In the genomic region with DNA sequence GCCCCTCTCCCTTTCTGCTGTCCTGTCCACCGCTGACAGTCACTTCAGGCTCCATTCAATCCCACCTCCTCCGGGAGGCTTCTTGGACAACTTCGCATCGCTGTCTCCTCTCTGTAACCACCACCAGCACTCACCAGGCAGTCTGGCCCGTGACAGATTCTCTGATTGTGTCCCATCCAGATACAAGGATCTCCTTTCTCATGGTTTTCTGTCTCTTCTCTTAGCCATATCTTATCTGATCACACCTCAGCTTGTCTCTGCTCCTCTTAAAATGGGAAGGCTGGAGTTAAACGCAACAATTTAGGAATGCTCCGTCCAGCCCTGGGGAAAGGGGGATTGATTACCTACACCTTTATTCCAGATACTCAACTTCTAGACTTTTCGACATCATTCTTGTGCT, we compare ENCODE assay signal across 17 cellular contexts. TPM values are rescaled to one million over a fixed set of nuclear protein-coding genes. Genes with fewer than 3 reads are reported as not detected.
"Had no signal": no experiment of that assay in that cellular context is flagged by ENCODE, and none has a peak within 500 bp of the region (broad histone marks: within the 10 kb centered on the region; RNA-seq: fewer than 3 reads in every experiment).

No MANE protein-coding gene starts in this region.

- H3K4me3 Mint-ChIP-seq: activated B cell treated with CpG ODN at 0.5 μM for 24 hours; activated CD4-positive, alpha-beta memory T cell treated with anti-CD3 and anti-CD28 coated beads, Interleukin-2, amount 10 ng/mL, durations not matched to agents 7 days and 5 days; activated CD8-positive, alpha-beta memory T cell treated with anti-CD3 and anti-CD28 coated beads, Interleukin-2, amount 10 ng/mL, durations not matched to agents 7 days and 5 days; activated naive CD8-positive, alpha-beta T cell treated with anti-CD3 and anti-CD28 coated beads for 36 hours; stimulated activated memory B cell treated with anti-CD40 and anti-IgM and Interleukin-4, amounts not matched to agents 10 μg/mL and 1 μg/mL and 100 μg/mL, for 72 hours; T-cell had no signal

- H3K27ac ChIP-seq: psoas muscle, uterus had no signal

- H3K4me1 ChIP-seq: psoas muscle, uterus had no signal

- H3K27ac Mint-ChIP-seq: activated B cell treated with CpG ODN at 0.5 μM for 24 hours; activated CD4-positive, alpha-beta memory T cell treated with anti-CD3 and anti-CD28 coated beads, Interleukin-2, amount 10 ng/mL, durations not matched to agents 7 days and 5 days; activated CD8-positive, alpha-beta memory T cell treated with anti-CD3 and anti-CD28 coated beads, Interleukin-2, amount 10 ng/mL, durations not matched to agents 7 days and 5 days; activated naive CD8-positive, alpha-beta T cell treated with anti-CD3 and anti-CD28 coated beads for 36 hours; stimulated activated memory B cell treated with anti-CD40 and anti-IgM and Interleukin-4, amounts not matched to agents 10 μg/mL and 1 μg/mL and 100 μg/mL, for 72 hours; T-cell had no signal

- DNase-seq: activated B cell treated with CpG ODN at 0.5 μM for 24 hours; activated CD4-positive, alpha-beta memory T cell treated with anti-CD3 and anti-CD28 coated beads, Interleukin-2, amount 10 ng/mL, durations not matched to agents 7 days and 5 days; activated CD4-positive, alpha-beta T cell treated with anti-CD3 and anti-CD28 coated beads for 4 hours; activated CD8-positive, alpha-beta memory T cell treated with anti-CD3 and anti-CD28 coated beads, Interleukin-2, amount 10 ng/mL, durations not matched to agents 7 days and 5 days; activated naive CD8-positive, alpha-beta T cell treated with anti-CD3 and anti-CD28 coated beads for 36 hours; amniotic stem cell; central memory CD4-positive, alpha-beta T cell; cortex of kidney; effector CD8-positive, alpha-beta T cell; esophagus squamous epithelium; midbrain; psoas muscle; stimulated activated CD4-positive, alpha-beta T cell treated with anti-CD3 and anti-CD28 coated beads, Interleukin-4, amount 100 ng/mL, for 24 hours; T-cell; thyroid gland; uterus had no signal

- H3K9me3 ChIP-seq: esophagus squamous epithelium, psoas muscle, thyroid gland, uterus had no signal

- H3K36me3 ChIP-seq: esophagus squamous epithelium, thyroid gland, uterus had no signal

- H3K9me3 Mint-ChIP-seq: activated B cell treated with CpG ODN at 0.5 μM for 24 hours; activated naive CD8-positive, alpha-beta T cell treated with anti-CD3 and anti-CD28 coated beads for 36 hours; stimulated activated memory B cell treated with anti-CD40 and anti-IgM and Interleukin-4, amounts not matched to agents 10 μg/mL and 1 μg/mL and 100 μg/mL, for 72 hours had no signal

- H3K36me3 Mint-ChIP-seq: activated CD8-positive, alpha-beta memory T cell treated with anti-CD3 and anti-CD28 coated beads, Interleukin-2, amount 10 ng/mL, durations not matched to agents 7 days and 5 days; activated naive CD8-positive, alpha-beta T cell treated with anti-CD3 and anti-CD28 coated beads for 36 hours; stimulated activated memory B cell treated with anti-CD40 and anti-IgM and Interleukin-4, amounts not matched to agents 10 μg/mL and 1 μg/mL and 100 μg/mL, for 72 hours; T-cell had no signal

- H3K27me3 ChIP-seq: esophagus squamous epithelium, thyroid gland, uterus had no signal

- H3K4me3 ChIP-seq: esophagus squamous epithelium, psoas muscle, thyroid gland, uterus had no signal

- H3K27me3 Mint-ChIP-seq: activated CD4-positive, alpha-beta memory T cell treated with anti-CD3 and anti-CD28 coated beads, Interleukin-2, amount 10 ng/mL, durations not matched to agents 7 days and 5 days; activated CD8-positive, alpha-beta memory T cell treated with anti-CD3 and anti-CD28 coated beads, Interleukin-2, amount 10 ng/mL, durations not matched to agents 7 days and 5 days; activated naive CD8-positive, alpha-beta T cell treated with anti-CD3 and anti-CD28 coated beads for 36 hours; stimulated activated memory B cell treated with anti-CD40 and anti-IgM and Interleukin-4, amounts not matched to agents 10 μg/mL and 1 μg/mL and 100 μg/mL, for 72 hours had no signal

- H3K4me1 Mint-ChIP-seq: activated B cell treated with CpG ODN at 0.5 μM for 24 hours; activated CD4-positive, alpha-beta memory T cell treated with anti-CD3 and anti-CD28 coated beads, Interleukin-2, amount 10 ng/mL, durations not matched to agents 7 days and 5 days; activated CD8-positive, alpha-beta memory T cell treated with anti-CD3 and anti-CD28 coated beads, Interleukin-2, amount 10 ng/mL, durations not matched to agents 7 days and 5 days; activated naive CD8-positive, alpha-beta T cell treated with anti-CD3 and anti-CD28 coated beads for 36 hours; stimulated activated memory B cell treated with anti-CD40 and anti-IgM and Interleukin-4, amounts not matched to agents 10 μg/mL and 1 μg/mL and 100 μg/mL, for 72 hours; T-cell had no signal

RNA-seq across cellular contexts. Expression of a gene that starts 56.9 kb away (rescaled TPM):
- total RNA-seq: activated CD4-positive, alpha-beta memory T cell treated with anti-CD3 and anti-CD28 coated beads, Interleukin-2, amount 10 ng/mL, durations not matched to agents 7 days and 5 days; activated CD8-positive, alpha-beta memory T cell treated with anti-CD3 and anti-CD28 coated beads, Interleukin-2, amount 10 ng/mL, durations not matched to agents 7 days and 5 days had no signal
